ENCODE assay signal across 10 cellular contexts in genomic region chr16:53084736-53085538, GRCh38. TPM values are rescaled to one million over a fixed set of nuclear protein-coding genes. Genes with fewer than 3 reads are reported as not detected.
DNase-seq lines count a peak whose midpoint lies in the region; ATAC-seq and TF ChIP-seq lines count a peak whose summit lies in the region.
"Had no signal": no experiment of that assay in that cellular context is flagged by ENCODE, and none has a peak within 500 bp of the region (broad histone marks: within the 10 kb centered on the region; RNA-seq: fewer than 3 reads in every experiment).

No MANE protein-coding gene starts in this region.

- peaks cover 63 to 73% of the 10 kb centered on the region in 2 experiments for H3K4me1 ChIP-seq in SK-N-SH (ENCODE audit: control insufficient read depth in 1 of 2, insufficient read depth in 2 of 2, low read depth in 1 of 2, low read length in 1 of 2)

- no peak for TF ChIP-seq EP300 in SK-N-SH (IDR thresholded peaks at IDR 0.05; ENCODE audit: borderline replicate concordance in 1 of 2, low read depth in 1 of 2, low read length in 1 of 2)

- 88% methylated on average over 9 of the region's 9 CpGs for WGBS in SK-N-SH (ENCODE audit: low lambda C conversion rate)

- H3K36me3 ChIP-seq in SK-N-SH (replicated peaks in 1 of 2; ENCODE audit: control insufficient read depth in 1 of 2, insufficient read depth in 2 of 2, low read length in 1 of 2): no peaks in the 10 kb centered on the region

- ATAC-seq in sciatic nerve: peak; percentile 80
- ATAC-seq in natural killer cell treated with Interleukin-12 subunit alpha and Interleukin-12 subunit beta and Interleukin-15 and Interleukin-18, amount 100 ng/mL, for 72 hours: no peak
- no peak for ATAC-seq in esophagus mucosa
- ATAC-seq: activated naive CD4-positive, alpha-beta T cell treated with anti-CD3 and anti-CD28 coated beads, Interleukin-2, amount 50 U/mL, for 72 hours had no signal

- CTCF ChIA-PET in AG04450 (lab: Charles Lee): no interaction called here
- CTCF ChIA-PET in SK-N-SH (lab: Yijun Ruan, JAX): interaction anchor here (0.6 to 2.5 kb wide), 6 partner anchors 14 to 123 kb away, joined by 3 to 20 read pairs (median 4); partner anchors contain the start of gene CHD9

- no peak overlapping the region for H3K27ac Mint-ChIP-seq in natural killer cell treated with Interleukin-12 subunit alpha and Interleukin-12 subunit beta and Interleukin-15 and Interleukin-18, amount 100 ng/mL, for 72 hours
- H3K27ac Mint-ChIP-seq: activated naive CD4-positive, alpha-beta T cell treated with anti-CD3 and anti-CD28 coated beads, Interleukin-2, amount 50 U/mL, for 72 hours had no signal

- H3K27me3 Mint-ChIP-seq in natural killer cell treated with Interleukin-12 subunit alpha and Interleukin-12 subunit beta and Interleukin-15 and Interleukin-18, amount 100 ng/mL, for 72 hours: no peaks in the 10 kb centered on the region

- intact Hi-C loops in sciatic nerve (cut with DNase I): no loop called here

- peaks cover 27% of the 10 kb centered on the region for H3K79me2 ChIP-seq in SK-N-SH (ENCODE audit: insufficient read depth)

- DNase-seq in AG04450 (ENCODE audit: low read depth, low spot score) (no peak), SK-N-SH (no peak), islet precursor cell (peak; percentile 64), sciatic nerve (ENCODE audit: low spot score) (no peak), NCI-H187 treated with DMSO at 0.1 percent for 48 hours (lab: John Stamatoyannopoulos, UW) (no peak)
- no peak for DNase-seq in natural killer cell treated with Interleukin-12 subunit alpha and Interleukin-12 subunit beta and Interleukin-15 and Interleukin-18, amount 100 ng/mL, for 72 hours (ENCODE audit: low spot score)
- DNase-seq in stimulated activated CD4-positive, alpha-beta T cell treated with anti-CD3 and anti-CD28 coated beads, Interleukin-1b, Interleukin-23, amount 100 ng/mL, for 48 hours: no peak
- DNase-seq: H9 had no signal

- H3K9me2 ChIP-seq in SK-N-SH: no peaks in the 10 kb centered on the region

- TF ChIP-seq RAD21 in SK-N-SH (IDR thresholded peaks at IDR 0.05; ENCODE audit: low read length): peak; percentile 53

- H3K27me3 ChIP-seq in AG04450 (ENCODE audit: control insufficient read depth, insufficient read depth, low read length) (no peaks in the 10 kb centered on the region), SK-N-SH (ENCODE audit: insufficient read depth) (no peaks in the 10 kb centered on the region)

- H3F3A ChIP-seq in SK-N-SH (replicated peaks; ENCODE audit: insufficient read depth): peaks cover 42% of the 10 kb centered on the region

- H4K20me1 ChIP-seq in SK-N-SH (ENCODE audit: insufficient read depth): no peaks in the 10 kb centered on the region

- peak overlapping the region; percentile 61 for H3K27ac ChIP-seq in AG04450 (ENCODE audit: low read depth, low read length)
- H3K27ac ChIP-seq in SK-N-SH (ENCODE audit: low read depth in 2 of 2, low read length in 1 of 2): peak overlapping the region; percentile 99 to 100

- H3K4me2 ChIP-seq in SK-N-SH: peak overlapping the region; percentile 63

- H3K9ac ChIP-seq in SK-N-SH: peak overlapping the region; percentile 62; the same call in 1 of the 2 replicates

- H3K9me3 ChIP-seq in AG04450 (ENCODE audit: control insufficient read depth, insufficient read depth, low read length) (no peaks in the 10 kb centered on the region), SK-N-SH (no peaks in the 10 kb centered on the region)

- H2AFZ ChIP-seq in SK-N-SH (ENCODE audit: low read depth): no peak overlapping the region

- no peak overlapping the region for H3K4me3 ChIP-seq in AG04450 (ENCODE audit: low read depth, low read length)
- no peak overlapping the region for H3K4me3 ChIP-seq in SK-N-SH (ENCODE audit: low read depth in 2 of 2, low read length in 1 of 2)

- H3K4me1 Mint-ChIP-seq in natural killer cell treated with Interleukin-12 subunit alpha and Interleukin-12 subunit beta and Interleukin-15 and Interleukin-18, amount 100 ng/mL, for 72 hours (ENCODE audit: low read depth in 2 of 2): peaks cover 12 to 20% of the 10 kb centered on the region in 2 donors

- TF ChIP-seq CTCF in AG04450 (IDR thresholded peaks at IDR 0.05; ENCODE audit: low read depth, low read length) (no peak), SK-N-SH (IDR thresholded peaks at IDR 0.05) (no peak)

- H3K4me3 Mint-ChIP-seq in natural killer cell treated with Interleukin-12 subunit alpha and Interleukin-12 subunit beta and Interleukin-15 and Interleukin-18, amount 100 ng/mL, for 72 hours: no peak overlapping the region
- H3K4me3 Mint-ChIP-seq: H9 had no signal

- H3K36me3 Mint-ChIP-seq in natural killer cell treated with Interleukin-12 subunit alpha and Interleukin-12 subunit beta and Interleukin-15 and Interleukin-18, amount 100 ng/mL, for 72 hours: no peaks in the 10 kb centered on the region
- H3K36me3 Mint-ChIP-seq: activated naive CD4-positive, alpha-beta T cell treated with anti-CD3 and anti-CD28 coated beads, Interleukin-2, amount 50 U/mL, for 72 hours had no signal

- H3K9me3 Mint-ChIP-seq in natural killer cell treated with Interleukin-12 subunit alpha and Interleukin-12 subunit beta and Interleukin-15 and Interleukin-18, amount 100 ng/mL, for 72 hours: no peaks in the 10 kb centered on the region
- H3K9me3 Mint-ChIP-seq: activated naive CD4-positive, alpha-beta T cell treated with anti-CD3 and anti-CD28 coated beads, Interleukin-2, amount 50 U/mL, for 72 hours; H9 had no signal

- POLR2A ChIA-PET in AG04450 (lab: Yijun Ruan, JAX) (interaction anchor here (2.2 kb wide), 1 partner anchor 14 kb away, joined by 6 read pairs; no protein-coding TSS in a partner anchor), SK-N-SH (lab: Yijun Ruan, JAX) (interaction anchor here (1.2 to 3.9 kb wide), 4 partner anchors 14 to 45 kb away, joined by 5 to 58 read pairs (median 6); partner anchors contain the start of gene CHD9)

TF ChIP-seq in SK-N-SH, 30 proteins besides CTCF, POLR2A, EP300 and RAD21:
- TF ChIP-seq POLR2AphosphoS5 (IDR thresholded peaks at IDR 0.05; ENCODE audit: low read depth, low read length): no peak
- TF ChIP-seq SMC3 (IDR thresholded peaks at IDR 0.05; ENCODE audit: low read depth, low read length): peak; percentile 12; the same call in 1 of the 2 replicates

RNA-seq across cellular contexts. Expression of gene CHD9, which starts 30.1 kb away (rescaled TPM):
- polyA plus RNA-seq in AG04450 (2011; rRNA removed) (27.9 and 42.6 TPM in 2 replicates), SK-N-SH (2012; rRNA removed) (6.2 and 9.2 TPM in 2 replicates)
- 55.4 and 114 TPM in 2 replicates for polyA minus RNA-seq in AG04450 (2011; rRNA and poly(A)+ RNA removed)
- 8.2 and 10.6 TPM in 2 replicates for polyA plus RNA-seq in SK-N-SH (2012; cell fraction: cytosol; rRNA removed)
- polyA plus RNA-seq in SK-N-SH (2012; cell fraction: nucleus; rRNA removed): 10.2 and 20.1 TPM in 2 replicates
- total RNA-seq in sciatic nerve (137 TPM), esophagus mucosa (39.3 TPM)
- 10 to 100 TPM; 29.2 to 38.1 TPM for total RNA-seq in natural killer cell treated with Interleukin-12 subunit alpha and Interleukin-12 subunit beta and Interleukin-15 and Interleukin-18, amount 100 ng/mL, for 72 hours

RNA-seq across cellular contexts. Expression of gene CHD9NB, which starts 32.2 kb away (rescaled TPM):
- polyA plus RNA-seq in AG04450 (2011; rRNA removed): 1.2 and 1.4 TPM in 2 replicates
- polyA minus RNA-seq in AG04450 (2011; rRNA and poly(A)+ RNA removed): 2.5 and 3.6 TPM in 2 replicates
- 2.5 and 2.7 TPM in 2 replicates for polyA plus RNA-seq in SK-N-SH (2012; rRNA removed)
- 2.0 and 2.3 TPM in 2 replicates for polyA plus RNA-seq in SK-N-SH (2012; cell fraction: cytosol; rRNA removed)
- 4.0 and 5.2 TPM in 2 replicates for polyA plus RNA-seq in SK-N-SH (2012; cell fraction: nucleus; rRNA removed)
- 7.5 TPM for total RNA-seq in sciatic nerve
- under 1 TPM in 1 of 2 donors, not detected in 1; 0.17 TPM for total RNA-seq in natural killer cell treated with Interleukin-12 subunit alpha and Interleukin-12 subunit beta and Interleukin-15 and Interleukin-18, amount 100 ng/mL, for 72 hours
- total RNA-seq in esophagus mucosa: 2.2 TPM
